In genomic region chr7:92836489-92837213, GRCh38 we compare ENCODE assay signal across 8 cellular contexts. TPM values are rescaled to one million over a fixed set of nuclear protein-coding genes. Genes with fewer than 3 reads are reported as not detected.
DNase-seq lines count a peak whose midpoint lies in the region; ATAC-seq and TF ChIP-seq lines count a peak whose summit lies in the region.

Gene CDK6, minus strand, starts transcription at chr7:92836573. Its CDS starts 3,250 bp downstream, at chr7:92833323.

- ATAC-seq in GM19438 (IDR thresholded peaks at IDR 0.05; ENCODE audit: low read depth, unreplicated experiment) = peak; percentile 18

- H3K36me3 ChIP-seq in HUES48 (ENCODE audit: control insufficient read depth, insufficient read depth, low read length) (no peaks in the 10 kb centered on the region), skeletal muscle satellite cell (ENCODE audit: insufficient read depth, low read length) (peaks cover 10% of the 10 kb centered on the region)

- peak within 1 kb of the TSS; percentile 90 for H3K27ac ChIP-seq in HUES48 (ENCODE audit: low read depth, low read length)

- H3K4me3 ChIP-seq in HUES48 (ENCODE audit: low read depth, low read length) (peak within 1 kb of the TSS; percentile 72), astrocyte of the cerebellum (ENCODE audit: low read depth, low read length) (peak within 1 kb of the TSS; percentile 73), iPS-11a (ENCODE audit: low read depth, low read length) (peak within 1 kb of the TSS; percentile 62), skeletal muscle satellite cell (ENCODE audit: low read length) (peak within 1 kb of the TSS; percentile 94)

- no peak for TF ChIP-seq CTCF in astrocyte of the cerebellum (IDR thresholded peaks at IDR 0.05; ENCODE audit: low read depth, low read length, missing control alignments)

- H3K9ac ChIP-seq in HUES48 (ENCODE audit: low read depth, low read length) (no peak within 1 kb of the TSS; the same call in 1 of the 2 replicates), skeletal muscle satellite cell (ENCODE audit: low read depth, low read length) (peak within 1 kb of the TSS; percentile 98)

- in situ Hi-C loops in astrocyte of the cerebellum (cut with HindIII; ENCODE audit: low sequenced_read_pairs) = loop anchor here (25.0 kb wide), 1 partner anchor 201 kb away; no protein-coding TSS in a partner anchor

- H3K9me3 ChIP-seq in HUES48 (ENCODE audit: control insufficient read depth, insufficient read depth, low read length) = no peaks in the 10 kb centered on the region
- no peaks in the 10 kb centered on the region for H3K9me3 ChIP-seq in skeletal muscle satellite cell (replicated peaks; ENCODE audit: low read length)

- peaks cover 26% of the 10 kb centered on the region for H3K4me1 ChIP-seq in HUES48 (ENCODE audit: control insufficient read depth, insufficient read depth, low read length)
- H3K4me1 ChIP-seq in skeletal muscle satellite cell (ENCODE audit: control insufficient read depth, insufficient read depth, low read length) = peaks cover 15% of the 10 kb centered on the region

- peak within 1 kb of the TSS; percentile 99 for H3K4me2 ChIP-seq in skeletal muscle satellite cell (ENCODE audit: low read length)

- DNase-seq in CD1c-positive myeloid dendritic cell (ENCODE audit: extremely low spot score) = peak; percentile 42
- DNase-seq in T-helper 2 cell = peak; percentile 21 to 85 (median 51)
- no peak for DNase-seq in astrocyte of the cerebellum (ENCODE audit: low read depth)
- DNase-seq in COR-L47 (lab: John Stamatoyannopoulos, UW) = no peak

- H3K27me3 ChIP-seq in HUES48 (ENCODE audit: control insufficient read depth, insufficient read depth, low read length) (peaks cover 34% of the 10 kb centered on the region), skeletal muscle satellite cell (ENCODE audit: control insufficient read depth, insufficient read depth, low read length) (no peaks in the 10 kb centered on the region)

RNA-seq across cellular contexts. Expression of gene CDK6, which starts in this region (rescaled TPM):
- total RNA-seq in skeletal muscle satellite cell (2012; rRNA removed) = 47.4 and 67.2 TPM in 2 replicates

Comparison
In these comparisons a context has a peak if more than half of its experiments do, and no peak if none do; other contexts are left out.
1. DNase-seq: peak in CD1c-positive myeloid dendritic cell (single experiment) and T-helper 2 cell (5 of 5); none in astrocyte of the cerebellum (single experiment) and COR-L47 (single experiment).
2. Peak in every context shown above with its lines, with median percentiles within 50 percentile points of each other: H3K4me3 ChIP-seq.